ENCODE assay signal across 11 cellular contexts in genomic region chr16:4513881-4514280, GRCh38. TPM values are rescaled to one million over a fixed set of nuclear protein-coding genes. Genes with fewer than 3 reads are reported as not detected.
DNase-seq lines count a peak whose midpoint lies in the region; TF ChIP-seq lines count a peak whose summit lies in the region.
"Had no signal": no experiment of that assay in that cellular context is flagged by ENCODE, and none has a peak within 500 bp of the region (broad histone marks: within the 10 kb centered on the region; RNA-seq: fewer than 3 reads in every experiment).

No MANE protein-coding gene starts in this region.

- no peak overlapping the region for H3K27ac Mint-ChIP-seq in type B pancreatic cell

- no peak for TF ChIP-seq EP300 in sigmoid colon (IDR thresholded peaks at IDR 0.05)

- H3K9me3 ChIP-seq in KOPT-K1 (ENCODE audit: insufficient read depth, low read length, poor library complexity, severe bottlenecking): no peaks in the 10 kb centered on the region
- no peaks in the 10 kb centered on the region for H3K9me3 ChIP-seq in sigmoid colon

- H3K9me3 Mint-ChIP-seq in type B pancreatic cell: no peaks in the 10 kb centered on the region
- H3K9me3 Mint-ChIP-seq: IgD-negative memory B cell had no signal

- TF ChIP-seq CTCF in sigmoid colon (IDR thresholded peaks at IDR 0.05) (no peak), type B pancreatic cell (conservative IDR thresholded peaks at IDR 0.05) (no peak)

- no peaks in the 10 kb centered on the region for H3K27me3 ChIP-seq in sigmoid colon

- H3K4me3 ChIP-seq in sigmoid colon: no peak overlapping the region

- H3K27ac ChIP-seq in KOPT-K1 (ENCODE audit: low read depth, low read length, poor library complexity, severe bottlenecking): peak overlapping the region; percentile 53
- peak overlapping the region; percentile 64 for H3K27ac ChIP-seq in angular gyrus (ENCODE audit: low read depth, low read length)
- H3K27ac ChIP-seq in sigmoid colon: peak overlapping the region in 3 of 4 donors; percentile 55 to 63 (median 61)

- H3K4me3 Mint-ChIP-seq in type B pancreatic cell: no peak overlapping the region

- peaks cover 18% of the 10 kb centered on the region for H3K4me1 Mint-ChIP-seq in type B pancreatic cell (ENCODE audit: unreplicated experiment)

- intact Hi-C loops in sigmoid colon (cut with DNase I): no loop called here

- H3K27me3 Mint-ChIP-seq in type B pancreatic cell: no peaks in the 10 kb centered on the region
- H3K27me3 Mint-ChIP-seq: IgD-negative memory B cell had no signal

- H3K4me1 ChIP-seq in sigmoid colon: peaks cover 0 to 46% (median 36%) of the 10 kb centered on the region in 4 donors

- TF ChIP-seq POLR2A in sigmoid colon (IDR thresholded peaks at IDR 0.05): no peak

- H3K36me3 Mint-ChIP-seq in type B pancreatic cell: peaks cover 4% of the 10 kb centered on the region
- H3K36me3 Mint-ChIP-seq: IgD-negative memory B cell had no signal

- DNase-seq in sigmoid colon (no peak), 8988T (no peak), type B pancreatic cell (ENCODE audit: extremely low spot score, unreplicated experiment) (no peak), NCI-H2227 treated with DMSO at 0.1 percent for 48 hours (lab: John Stamatoyannopoulos, UW) (no peak)
- DNase-seq: activated CD4-positive, alpha-beta T cell treated with anti-CD3 and anti-CD28 coated beads for 1 hour; DMS79 treated with DMSO at 0.1 percent for 48 hours; left colon had no signal

- peaks cover 49% of the 10 kb centered on the region for H3K36me3 ChIP-seq in KOPT-K1 (ENCODE audit: insufficient read depth, low read length)
- peaks cover 0 to 52% (median 34%) of the 10 kb centered on the region in 4 donors for H3K36me3 ChIP-seq in sigmoid colon

- 94 to 96% methylated on average over 7 of the region's 7 CpGs for WGBS in sigmoid colon, 2 donors

RNA-seq across cellular contexts. Expression of gene CDIP1, which starts 24.7 kb away (rescaled TPM):
- total RNA-seq in sigmoid colon: 10 to 100 TPM; 12.8 to 22.4 (median 18.6) TPM
- polyA plus RNA-seq in sigmoid colon: 10 to 100 TPM; 10.8 to 16.2 (median 16.1) TPM
- total RNA-seq in type B pancreatic cell (ENCODE audit: low replicate concordance): 19.2 and 41.3 TPM in 2 replicates

RNA-seq across cellular contexts. Expression of gene HMOX2, which starts 37.7 kb away (rescaled TPM):
- total RNA-seq in sigmoid colon (10 to 100 TPM; 29.9 to 37.1 (median 32.0) TPM), type B pancreatic cell (ENCODE audit: low replicate concordance) (37.8 and 46.2 TPM in 2 replicates)
- polyA plus RNA-seq in sigmoid colon: 10 to 100 TPM; 57.7 to 77.2 (median 62.1) TPM

RNA-seq across cellular contexts. Expression of gene NMRAL1, which starts 39.5 kb away (rescaled TPM):
- 10 to 100 TPM; 24.8 to 62.3 (median 47.0) TPM for total RNA-seq in sigmoid colon
- polyA plus RNA-seq in sigmoid colon: 10 to 100 TPM; 29.4 to 52.7 (median 46.8) TPM
- total RNA-seq in type B pancreatic cell (ENCODE audit: low replicate concordance): 48.3 and 49.1 TPM in 2 replicates

RNA-seq across cellular contexts. Expression of gene C16orf96, which starts 42.3 kb away (rescaled TPM):
- under 1 TPM in 2 of 4 donors, not detected in 2; under 0.01 to 0.16 TPM for total RNA-seq in sigmoid colon
- under 1 TPM in 1 of 3 donors, not detected in 2; 0.09 TPM for polyA plus RNA-seq in sigmoid colon
- 0.14 and 0.43 TPM in 2 replicates for total RNA-seq in type B pancreatic cell (ENCODE audit: low replicate concordance)
- polyA plus RNA-seq: fibroblast of lung had no signal
